21 cellular contexts compared by ENCODE assay signal in genomic region chr12:79834712-79835376, GRCh38.
A peak's percentile ranks its signal among the peaks of the same experiment; 100 is the strongest.
DNase-seq lines count a peak whose midpoint lies in the region; ATAC-seq and TF ChIP-seq lines count a peak whose summit lies in the region.
"Had no signal": no experiment of that assay in that cellular context is flagged by ENCODE, and none has a peak within 500 bp of the region (broad histone marks: within the 10 kb centered on the region; RNA-seq: fewer than 3 reads in every experiment).

No MANE protein-coding gene starts in this region.

- peak overlapping the region; percentile 25 to 28 for H3K27ac Mint-ChIP-seq in natural killer cell
- no peak overlapping the region for H3K27ac Mint-ChIP-seq in natural killer cell treated with Interleukin-12 subunit alpha and Interleukin-12 subunit beta and Interleukin-15 and Interleukin-18, amount 100 ng/mL, for 72 hours
- H3K27ac Mint-ChIP-seq: stimulated activated naive B cell treated with anti-CD40 and anti-IgM and Interleukin-4, amounts not matched to agents 10 μg/mL and 1 μg/mL and 100 μg/mL, for 72 hours had no signal

- no peak for TF ChIP-seq CTCF in natural killer cell (IDR thresholded peaks at IDR 0.05)

- DNase-seq in natural killer cell: no peak
- no peak for DNase-seq in natural killer cell treated with Interleukin-12 subunit alpha and Interleukin-12 subunit beta and Interleukin-15 and Interleukin-18, amount 100 ng/mL, for 72 hours (ENCODE audit: low spot score)
- peak; percentile 73 for DNase-seq in NCI-H510A treated with DMSO at 0.1 percent for 48 hours (lab: John Stamatoyannopoulos, UW)
- DNase-seq in left kidney (ENCODE audit: low read depth, low spot score): peak; percentile 54
- DNase-seq in NCI-H446 (lab: John Stamatoyannopoulos, UW): no peak
- no peak for DNase-seq in activated CD4-positive, alpha-beta T cell treated with anti-CD3 and anti-CD28 coated beads for 4 hours
- DNase-seq in foreskin melanocyte: no peak
- DNase-seq: activated CD4-positive, alpha-beta T cell treated with anti-CD3 and anti-CD28 coated beads, Interleukin-2, amount 50 U/mL, for 1 hour; activated CD8-positive, alpha-beta memory T cell treated with anti-CD3 and anti-CD28 coated beads, Interleukin-2, amount 50 U/mL, for 4 hours; activated effector memory CD4-positive, alpha-beta T cell treated with Interleukin-2 at 50 U/mL for 16 hours; CD4-positive, alpha-beta memory T cell; erythroblast; hypothalamus; islet precursor cell; Karpas-422; mammary epithelial cell; NCI-H2171 treated with DMSO at 0.1 percent for 48 hours; PC-9; posterior cingulate gyrus; stimulated activated naive B cell treated with anti-CD40 and anti-IgM and Interleukin-4, amounts not matched to agents 10 μg/mL and 1 μg/mL and 100 μg/mL, for 72 hours; testis had no signal

- intact Hi-C loops in natural killer cell (cut with micrococcal nuclease): no loop called here

- H3K27me3 Mint-ChIP-seq in natural killer cell (ENCODE audit: low read depth in 2 of 2): no peaks in the 10 kb centered on the region
- no peaks in the 10 kb centered on the region for H3K27me3 Mint-ChIP-seq in natural killer cell treated with Interleukin-12 subunit alpha and Interleukin-12 subunit beta and Interleukin-15 and Interleukin-18, amount 100 ng/mL, for 72 hours
- H3K27me3 Mint-ChIP-seq: CD4-positive, alpha-beta memory T cell; stimulated activated naive B cell treated with anti-CD40 and anti-IgM and Interleukin-4, amounts not matched to agents 10 μg/mL and 1 μg/mL and 100 μg/mL, for 72 hours had no signal

- no peaks in the 10 kb centered on the region for H3K36me3 Mint-ChIP-seq in natural killer cell
- H3K36me3 Mint-ChIP-seq in natural killer cell treated with Interleukin-12 subunit alpha and Interleukin-12 subunit beta and Interleukin-15 and Interleukin-18, amount 100 ng/mL, for 72 hours: peaks cover 16% of the 10 kb centered on the region

- peaks cover 57% of the 10 kb centered on the region in 2 donors for H3K4me1 Mint-ChIP-seq in natural killer cell
- H3K4me1 Mint-ChIP-seq in natural killer cell treated with Interleukin-12 subunit alpha and Interleukin-12 subunit beta and Interleukin-15 and Interleukin-18, amount 100 ng/mL, for 72 hours (ENCODE audit: low read depth in 2 of 2): peaks cover 39 to 43% of the 10 kb centered on the region in 2 donors

- ATAC-seq in natural killer cell: no peak
- no peak for ATAC-seq in natural killer cell treated with Interleukin-12 subunit alpha and Interleukin-12 subunit beta and Interleukin-15 and Interleukin-18, amount 100 ng/mL, for 72 hours
- ATAC-seq: stimulated activated naive B cell treated with anti-CD40 and anti-IgM and Interleukin-4, amounts not matched to agents 10 μg/mL and 1 μg/mL and 100 μg/mL, for 72 hours had no signal

- no peak overlapping the region for H3K4me3 Mint-ChIP-seq in natural killer cell
- H3K4me3 Mint-ChIP-seq in natural killer cell treated with Interleukin-12 subunit alpha and Interleukin-12 subunit beta and Interleukin-15 and Interleukin-18, amount 100 ng/mL, for 72 hours: no peak overlapping the region
- H3K4me3 Mint-ChIP-seq: CD4-positive, alpha-beta memory T cell; stimulated activated naive B cell treated with anti-CD40 and anti-IgM and Interleukin-4, amounts not matched to agents 10 μg/mL and 1 μg/mL and 100 μg/mL, for 72 hours had no signal

- H3K9me3 Mint-ChIP-seq in natural killer cell: no peaks in the 10 kb centered on the region
- peaks cover 11% of the 10 kb centered on the region for H3K9me3 Mint-ChIP-seq in natural killer cell treated with Interleukin-12 subunit alpha and Interleukin-12 subunit beta and Interleukin-15 and Interleukin-18, amount 100 ng/mL, for 72 hours

Comparison
In these comparisons a context has a peak if more than half of its experiments do, and no peak if none do; other contexts are left out.
1. H3K27ac Mint-ChIP-seq: peak in natural killer cell (2 of 2); none in natural killer cell treated with Interleukin-12 subunit alpha and Interleukin-12 subunit beta and Interleukin-15 and Interleukin-18, amount 100 ng/mL, for 72 hours (0 of 2).
2. DNase-seq: peak in NCI-H510A treated with DMSO at 0.1 percent for 48 hours (single experiment) and left kidney (single experiment); none in natural killer cell (single experiment), natural killer cell treated with Interleukin-12 subunit alpha and Interleukin-12 subunit beta and Interleukin-15 and Interleukin-18, amount 100 ng/mL, for 72 hours (single experiment), NCI-H446 (0 of 2), activated CD4-positive, alpha-beta T cell treated with anti-CD3 and anti-CD28 coated beads for 4 hours (0 of 2) and foreskin melanocyte (single experiment).